1 cellular context compared by ENCODE assay signal in the genomic region with DNA sequence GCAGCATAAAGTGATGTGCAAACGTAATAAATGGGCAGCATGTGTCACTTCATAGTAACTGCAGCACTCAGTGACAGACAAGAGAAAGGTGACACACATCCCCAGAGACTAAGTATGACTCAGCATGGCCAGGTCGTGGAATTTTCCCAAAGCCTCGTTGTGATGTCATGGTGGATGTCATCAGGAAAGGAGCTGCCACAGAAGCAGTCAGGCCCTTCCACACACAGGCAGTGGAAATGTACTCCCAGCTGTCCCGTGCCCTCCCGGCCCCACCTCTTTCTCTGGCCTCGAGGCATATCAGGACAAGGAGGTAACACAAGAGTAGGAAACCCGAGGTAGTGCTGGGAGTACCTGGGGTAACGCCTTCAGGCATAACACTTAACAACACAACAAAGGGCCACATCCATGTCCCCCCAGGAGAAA.
TF ChIP-seq lines count a peak whose summit lies in the region.

No MANE protein-coding gene starts in this region.

TF ChIP-seq in GM12878, 131 proteins besides CTCF, POLR2A, EP300 and RAD21:
- no peak for TF ChIP-seq RB1 (IDR thresholded peaks at IDR 0.05; ENCODE audit: borderline replicate concordance)
- no peak for TF ChIP-seq RCOR1 (conservative IDR thresholded peaks at IDR 0.05; ENCODE audit: low read depth, low read length)
- no peak for TF ChIP-seq JUND (IDR thresholded peaks at IDR 0.05; ENCODE audit: low read depth, low read length)
- TF ChIP-seq WRNIP1 (IDR thresholded peaks at IDR 0.05; ENCODE audit: borderline replicate concordance, low read depth, low read length): no peak
- no peak for TF ChIP-seq TARDBP (IDR thresholded peaks at IDR 0.05; ENCODE audit: borderline replicate concordance)
- TF ChIP-seq CREB1 (IDR thresholded peaks at IDR 0.05; ENCODE audit: low read depth): peak; percentile 75; the same call in 1 of the 2 replicates
- no peak for TF ChIP-seq NBN (IDR thresholded peaks at IDR 0.05)
- TF ChIP-seq, protein P1, sequence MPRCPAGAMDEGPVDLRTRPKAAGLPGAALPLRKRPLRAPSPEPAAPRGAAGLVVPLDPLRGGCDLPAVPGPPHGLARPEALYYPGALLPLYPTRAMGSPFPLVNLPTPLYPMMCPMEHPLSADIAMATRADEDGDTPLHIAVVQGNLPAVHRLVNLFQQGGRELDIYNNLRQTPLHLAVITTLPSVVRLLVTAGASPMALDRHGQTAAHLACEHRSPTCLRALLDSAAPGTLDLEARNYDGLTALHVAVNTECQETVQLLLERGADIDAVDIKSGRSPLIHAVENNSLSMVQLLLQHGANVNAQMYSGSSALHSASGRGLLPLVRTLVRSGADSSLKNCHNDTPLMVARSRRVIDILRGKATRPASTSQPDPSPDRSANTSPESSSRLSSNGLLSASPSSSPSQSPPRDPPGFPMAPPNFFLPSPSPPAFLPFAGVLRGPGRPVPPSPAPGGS (IDR thresholded peaks at IDR 0.05; ENCODE audit: borderline replicate concordance, insufficient read depth, low read depth, low read length, poor library complexity, severe bottlenecking): peak; percentile 66
- TF ChIP-seq EED (IDR thresholded peaks at IDR 0.05; ENCODE audit: low read depth): no peak
- TF ChIP-seq TCF7 (IDR thresholded peaks at IDR 0.05; ENCODE audit: borderline replicate concordance): no peak
